8 cellular contexts compared by ENCODE assay signal in the genomic region with DNA sequence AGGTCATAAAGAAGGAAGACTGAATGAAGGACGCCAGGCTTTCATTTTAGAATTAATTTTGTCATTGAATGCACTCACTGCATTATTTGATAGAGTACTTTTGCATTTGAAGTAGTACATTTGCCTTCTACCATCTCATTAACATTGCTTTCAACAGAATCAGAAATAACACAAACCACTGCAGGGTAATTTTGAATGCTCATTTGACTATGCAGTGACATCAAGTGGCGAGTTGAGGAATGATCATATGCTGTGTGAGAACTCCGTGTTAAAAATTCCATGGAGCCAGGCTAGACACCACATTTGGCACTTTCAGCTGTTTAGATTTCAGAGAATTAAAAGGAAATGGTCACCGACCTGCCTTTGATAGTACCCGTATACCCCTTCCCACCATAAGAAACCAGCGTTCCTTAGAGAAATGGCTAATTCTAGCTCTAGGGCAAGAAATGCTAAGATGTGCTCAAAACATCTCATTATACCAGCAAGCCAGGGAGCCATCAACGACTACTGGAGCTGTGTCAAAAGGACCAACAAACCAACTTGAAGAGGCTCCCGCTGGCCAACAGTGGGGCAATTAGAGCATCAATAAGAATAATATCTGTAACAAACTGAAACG. TPM values are rescaled to one million over a fixed set of nuclear protein-coding genes. Genes with fewer than 3 reads are reported as not detected.
A peak's percentile ranks its signal among the peaks of the same experiment; 100 is the strongest.
DNase-seq lines count a peak whose midpoint lies in the region; ATAC-seq and TF ChIP-seq lines count a peak whose summit lies in the region.

No MANE protein-coding gene starts in this region.

- H4K8ac ChIP-seq in mesenchymal stem cell (ENCODE audit: low read length), result no peak overlapping the region

- peaks cover 24 to 80% of the 10 kb centered on the region in 2 experiments for H3K36me3 ChIP-seq in mesenchymal stem cell (ENCODE audit: control insufficient read depth in 1 of 2, insufficient read depth in 2 of 2, low read depth in 1 of 2, low read length in 2 of 2)

- no peaks in the 10 kb centered on the region for H3K27me3 ChIP-seq in dorsolateral prefrontal cortex
- H3K27me3 ChIP-seq in mesenchymal stem cell (ENCODE audit: control insufficient read depth in 1 of 2, insufficient read depth in 1 of 2, low read length in 2 of 2), result no peaks in the 10 kb centered on the region

- no peak overlapping the region for H2BK15ac ChIP-seq in mesenchymal stem cell (ENCODE audit: low read depth, poor library complexity, severe bottlenecking)

- no peak overlapping the region for H3K27ac ChIP-seq in 22Rv1
- peak overlapping the region in 58 of 59 donors; percentile 8 to 87 (median 74) for H3K27ac ChIP-seq in dorsolateral prefrontal cortex
- H3K27ac ChIP-seq in mesenchymal stem cell (ENCODE audit: low read length, poor library complexity, severe bottlenecking), result no peak overlapping the region

- no peak overlapping the region for H2BK12ac ChIP-seq in mesenchymal stem cell (ENCODE audit: low read length in 2 of 2)

- intact Hi-C loops in dorsolateral prefrontal cortex (cut with DNase I), result loop anchor here (2.0 to 5.0 kb wide), 3 partner anchors 67 to 171 kb away; a partner anchor contains a TSS

- no peak overlapping the region for H3K18ac ChIP-seq in mesenchymal stem cell (ENCODE audit: low read depth in 1 of 2, low read length in 2 of 2)

- no peak overlapping the region for H2AK5ac ChIP-seq in mesenchymal stem cell (ENCODE audit: low read length, severe bottlenecking)

- peaks cover 8% of the 10 kb centered on the region for H3K4me1 ChIP-seq in mesenchymal stem cell (ENCODE audit: control insufficient read depth, insufficient read depth, low read depth, low read length)

- H4K91ac ChIP-seq in mesenchymal stem cell (ENCODE audit: low read length), result no peak overlapping the region

- H3K14ac ChIP-seq in mesenchymal stem cell (ENCODE audit: low read length in 2 of 2), result no peak overlapping the region

- H3K9me3 ChIP-seq in mesenchymal stem cell (ENCODE audit: control insufficient read depth, low read length), result no peaks in the 10 kb centered on the region

- no peak overlapping the region for H3K4ac ChIP-seq in mesenchymal stem cell (ENCODE audit: low read depth in 1 of 2, low read length in 2 of 2)

- H3K9ac ChIP-seq in mesenchymal stem cell (ENCODE audit: low read length), result peak overlapping the region; percentile 30

- ATAC-seq in HG03139 (IDR thresholded peaks at IDR 0.05; ENCODE audit: unreplicated experiment) (no peak), GM21423 (IDR thresholded peaks at IDR 0.05; ENCODE audit: unreplicated experiment) (no peak)

- DNase-seq in GM03348 (ENCODE audit: low spot score) (peak; percentile 60), NCI-H82 treated with DMSO at 0.1 percent for 48 hours (lab: John Stamatoyannopoulos, UW; ENCODE audit: unreplicated experiment) (peak; percentile 10), dorsolateral prefrontal cortex (peak in 2 of 10 donors; percentile 47 to 58), mesenchymal stem cell (peak; percentile 73), cortex of kidney (lab: John Stamatoyannopoulos, UW) (no peak)

- peaks cover 22% of the 10 kb centered on the region for H3K79me1 ChIP-seq in mesenchymal stem cell (replicated peaks; ENCODE audit: low read length, poor library complexity, severe bottlenecking)

- H2BK120ac ChIP-seq in mesenchymal stem cell (ENCODE audit: low read depth, low read length), result no peak overlapping the region

- peak overlapping the region in 1 of 59 donors; percentile 15 for H3K4me3 ChIP-seq in dorsolateral prefrontal cortex
- no peak overlapping the region for H3K4me3 ChIP-seq in mesenchymal stem cell (ENCODE audit: insufficient read depth in 1 of 2, low read depth in 1 of 2, low read length in 2 of 2)

- no peak overlapping the region for H3K4me2 ChIP-seq in mesenchymal stem cell (ENCODE audit: low read length, poor library complexity, severe bottlenecking)

- TF ChIP-seq CTCF in 22Rv1 (IDR thresholded peaks at IDR 0.05) (peak; percentile 94), dorsolateral prefrontal cortex (IDR thresholded peaks at IDR 0.05 in 54 of 56, conservative IDR thresholded peaks at IDR 0.05 in 2 of 56; ENCODE audit: low read depth in 1 of 56, partially characterized antibody in 56 of 56) (peak; percentile 37 to 92 (median 78))

- no peak overlapping the region for H3K23ac ChIP-seq in mesenchymal stem cell (ENCODE audit: low read length in 2 of 2)

- H2BK5ac ChIP-seq in mesenchymal stem cell (ENCODE audit: low read depth, low read length, poor library complexity, severe bottlenecking), result no peak overlapping the region

- WGBS in mesenchymal stem cell, result 28% methylated on average over 6 of the region's 9 CpGs

- no peak overlapping the region for H2AFZ ChIP-seq in mesenchymal stem cell (ENCODE audit: low read depth, low read length)

RNA-seq across cellular contexts. Expression of a gene that starts 16.5 kb away (rescaled TPM):
- total RNA-seq in dorsolateral prefrontal cortex, result 10 to 100 TPM; 24.8 to 61.5 (median 37.8) TPM
- 91.3 TPM for polyA plus RNA-seq in mesenchymal stem cell (2013, experiment 1 of 2)
- 90.4 TPM for polyA plus RNA-seq in mesenchymal stem cell (2013, experiment 2 of 2)

RNA-seq across cellular contexts. Expression of a gene that starts 31.6 kb away (rescaled TPM):
- under 1 TPM in 2 of 120 experiments, not detected in 118; 0.45 to 0.73 TPM for total RNA-seq in dorsolateral prefrontal cortex
- not detected for polyA plus RNA-seq in mesenchymal stem cell (2013, experiment 1 of 2)
- not detected for polyA plus RNA-seq in mesenchymal stem cell (2013, experiment 2 of 2)

Comparison
In these comparisons a context has a peak if more than half of its experiments do, and no peak if none do; other contexts are left out.
1. H3K27ac ChIP-seq: peak in dorsolateral prefrontal cortex (58 of 59); none in 22Rv1 (single experiment) and mesenchymal stem cell (single experiment).